In genomic region chr2:192196451-192197194, GRCh38 we compare ENCODE assay signal across 8 cellular contexts. TPM values are rescaled to one million over a fixed set of nuclear protein-coding genes. Genes with fewer than 3 reads are reported as not detected.
DNase-seq lines count a peak whose midpoint lies in the region; TF ChIP-seq lines count a peak whose summit lies in the region.

No MANE protein-coding gene starts in this region.

- DNase-seq in MCF 10A (ENCODE audit: unreplicated experiment) (no peak), breast epithelium (ENCODE audit: low spot score in 2 of 2) (no peak), iPS-NIHi7 (ENCODE audit: extremely low spot score) (peak; percentile 6), OCI-LY7 (ENCODE audit: low spot score) (no peak), germinal center (ENCODE audit: low spot score) (no peak), spleen (no peak)
- DNase-seq in activated CD4-positive, alpha-beta memory T cell treated with anti-CD3 and anti-CD28 coated beads, Interleukin-2, amount 10 ng/mL, durations not matched to agents 7 days and 5 days, result no peak

- H3K27me3 Mint-ChIP-seq in MCF 10A (ENCODE audit: insufficient read depth, unreplicated experiment), result peaks cover 41% of the 10 kb centered on the region
- H3K27me3 Mint-ChIP-seq in activated CD4-positive, alpha-beta memory T cell treated with anti-CD3 and anti-CD28 coated beads, Interleukin-2, amount 10 ng/mL, durations not matched to agents 7 days and 5 days, result peaks cover 64% of the 10 kb centered on the region

- peaks cover 13 to 18% of the 10 kb centered on the region in 2 donors for H3K4me1 ChIP-seq in breast epithelium
- peaks cover 4% of the 10 kb centered on the region for H3K4me1 ChIP-seq in thymus (ENCODE audit: control insufficient read depth, insufficient read depth, low read length)
- no peaks in the 10 kb centered on the region for H3K4me1 ChIP-seq in OCI-LY7 (ENCODE audit: insufficient read depth, low read length, poor library complexity, severe bottlenecking)
- peaks cover 20 to 33% (median 31%) of the 10 kb centered on the region in 6 donors for H3K4me1 ChIP-seq in spleen

- H3K9me2 ChIP-seq in OCI-LY7 (ENCODE audit: insufficient read depth, low read length), result no peaks in the 10 kb centered on the region

- H3K79me2 ChIP-seq in OCI-LY7 (ENCODE audit: insufficient read depth, low read depth, low read length), result no peaks in the 10 kb centered on the region

- H3K9me3 Mint-ChIP-seq in MCF 10A (ENCODE audit: unreplicated experiment), result no peaks in the 10 kb centered on the region
- no peaks in the 10 kb centered on the region for H3K9me3 Mint-ChIP-seq in activated CD4-positive, alpha-beta memory T cell treated with anti-CD3 and anti-CD28 coated beads, Interleukin-2, amount 10 ng/mL, durations not matched to agents 7 days and 5 days

- BruUV-seq in MCF 10A (replicated peaks; lab: Mats Ljungman, UMichigan) (no TSS peak), OCI-LY7 (replicated peaks; lab: Mats Ljungman, UMichigan) (no TSS peak)

- H3K9me3 ChIP-seq in breast epithelium (no peaks in the 10 kb centered on the region), thymus (ENCODE audit: control insufficient read depth) (no peaks in the 10 kb centered on the region), OCI-LY7 (ENCODE audit: low read length) (no peaks in the 10 kb centered on the region), spleen (no peaks in the 10 kb centered on the region)

- CTCF ChIA-PET in MCF 10A (lab: Yijun Ruan, JAX), result interaction anchor here (0.6 to 1.3 kb wide), 4 partner anchors 89 to 384 kb away, joined by 3 to 7 read pairs (median 6); no protein-coding TSS in a partner anchor
- CTCF ChIA-PET in activated CD4-positive, alpha-beta memory T cell treated with anti-CD3 and anti-CD28 coated beads, Interleukin-2, amount 10 ng/mL, durations not matched to agents 7 days and 5 days (lab: Charles Lee), result no interaction called here
- CTCF ChIA-PET in OCI-LY7 (lab: Charles Lee; ENCODE audit: unreplicated experiment), result no interaction called here

- no peak for TF ChIP-seq POLR2A in breast epithelium (IDR thresholded peaks at IDR 0.05)
- no peak for TF ChIP-seq POLR2A in spleen (IDR thresholded peaks at IDR 0.05)

- H3K27ac Mint-ChIP-seq in MCF 10A (ENCODE audit: low read depth, unreplicated experiment), result no peak overlapping the region
- no peak overlapping the region for H3K27ac Mint-ChIP-seq in activated CD4-positive, alpha-beta memory T cell treated with anti-CD3 and anti-CD28 coated beads, Interleukin-2, amount 10 ng/mL, durations not matched to agents 7 days and 5 days

- no peaks in the 10 kb centered on the region for H3K36me3 ChIP-seq in breast epithelium
- no peaks in the 10 kb centered on the region for H3K36me3 ChIP-seq in thymus (ENCODE audit: control insufficient read depth, insufficient read depth)
- no peaks in the 10 kb centered on the region for H3K36me3 ChIP-seq in OCI-LY7 (ENCODE audit: insufficient read depth, low read length)
- no peaks in the 10 kb centered on the region for H3K36me3 ChIP-seq in spleen

- H3K27ac ChIP-seq in breast epithelium (no peak overlapping the region), thymus (ENCODE audit: low read depth) (no peak overlapping the region), OCI-LY7 (ENCODE audit: low read depth, low read length, poor library complexity, severe bottlenecking) (no peak overlapping the region), spleen (no peak overlapping the region)

- no peak overlapping the region for H2AFZ ChIP-seq in OCI-LY7 (ENCODE audit: low read length)

- POLR2A ChIA-PET in MCF 10A (lab: Yijun Ruan, JAX), result no interaction called here
- POLR2A ChIA-PET in activated CD4-positive, alpha-beta memory T cell treated with anti-CD3 and anti-CD28 coated beads, Interleukin-2, amount 10 ng/mL, durations not matched to agents 7 days and 5 days (lab: Charles Lee), result no interaction called here
- POLR2A ChIA-PET in OCI-LY7 (lab: Charles Lee), result interaction anchor here (0.7 kb wide), 1 partner anchor 237 kb away, joined by 3 read pairs; no protein-coding TSS in a partner anchor

- no peaks in the 10 kb centered on the region for H4K20me1 ChIP-seq in OCI-LY7 (ENCODE audit: insufficient read depth, low read length)

- peak overlapping the region; percentile 86 for H3K4me3 Mint-ChIP-seq in MCF 10A (ENCODE audit: unreplicated experiment)
- peak overlapping the region; percentile 65 for H3K4me3 Mint-ChIP-seq in activated CD4-positive, alpha-beta memory T cell treated with anti-CD3 and anti-CD28 coated beads, Interleukin-2, amount 10 ng/mL, durations not matched to agents 7 days and 5 days

- no peak for TF ChIP-seq CTCF in MCF 10A (IDR thresholded peaks at IDR 0.05; ENCODE audit: unreplicated experiment)
- TF ChIP-seq CTCF in breast epithelium (IDR thresholded peaks at IDR 0.05), result no peak
- TF ChIP-seq CTCF in OCI-LY7 (conservative IDR thresholded peaks at IDR 0.05; ENCODE audit: low read length), result no peak
- no peak for TF ChIP-seq CTCF in spleen (IDR thresholded peaks at IDR 0.05 in 8 of 11, conservative IDR thresholded peaks at IDR 0.05 in 3 of 11)

- 15% methylated on average over 14 of the region's 14 CpGs for WGBS in thymus
- 11 to 17% (median 15%) methylated on average over 14 of the region's 14 CpGs for WGBS in spleen, 5 donors

- no peaks in the 10 kb centered on the region for H3K36me3 Mint-ChIP-seq in MCF 10A (ENCODE audit: insufficient read depth, unreplicated experiment)
- no peaks in the 10 kb centered on the region for H3K36me3 Mint-ChIP-seq in activated CD4-positive, alpha-beta memory T cell treated with anti-CD3 and anti-CD28 coated beads, Interleukin-2, amount 10 ng/mL, durations not matched to agents 7 days and 5 days (ENCODE audit: low read depth)

- peaks cover 15% of the 10 kb centered on the region for H3K4me1 Mint-ChIP-seq in MCF 10A (ENCODE audit: insufficient read depth, unreplicated experiment)
- peaks cover 30% of the 10 kb centered on the region for H3K4me1 Mint-ChIP-seq in activated CD4-positive, alpha-beta memory T cell treated with anti-CD3 and anti-CD28 coated beads, Interleukin-2, amount 10 ng/mL, durations not matched to agents 7 days and 5 days

- intact Hi-C loops in MCF 10A (cut with micrococcal nuclease) (loop anchor here (1.0 to 5.0 kb wide), 4 partner anchors 361 to 1386 kb away; no protein-coding TSS in a partner anchor), breast epithelium (cut with DNase I; ENCODE audit: low total_unique reads) (no loop called here), OCI-LY7 (cut with micrococcal nuclease; ENCODE audit: unreplicated experiment) (no loop called here), spleen (cut with DNase I; ENCODE audit: low total_unique reads) (no loop called here)

- no peak overlapping the region for H3K4me2 ChIP-seq in OCI-LY7 (ENCODE audit: low read length)

- H3K4me3 ChIP-seq in breast epithelium, result no peak overlapping the region
- H3K4me3 ChIP-seq in thymus (ENCODE audit: low read length), result peak overlapping the region; percentile 29
- no peak overlapping the region for H3K4me3 ChIP-seq in OCI-LY7 (ENCODE audit: low read depth, low read length, poor library complexity, severe bottlenecking)
- H3K4me3 ChIP-seq in spleen, result peak overlapping the region in 2 of 8 donors; percentile 46 to 70

- peaks cover 0 to 67% of the 10 kb centered on the region in 2 donors for H3K27me3 ChIP-seq in breast epithelium
- peaks cover 39% of the 10 kb centered on the region for H3K27me3 ChIP-seq in thymus (ENCODE audit: control insufficient read depth, insufficient read depth)
- peaks cover 9 to 89% (median 60%) of the 10 kb centered on the region in 7 donors for H3K27me3 ChIP-seq in spleen (replicated peaks in 1 of 7)

RNA-seq across cellular contexts. Expression of gene TMEFF2, which starts 1.9 kb away (rescaled TPM):
- total RNA-seq in MCF 10A (2022) (not detected in 2 replicates), breast epithelium (under 1 TPM in 1 of 3 donors, not detected in 2; 0.32 TPM), OCI-LY7 (2022) (not detected in 2 replicates), spleen (not detected)
- total RNA-seq in activated CD4-positive, alpha-beta memory T cell treated with anti-CD3 and anti-CD28 coated beads, Interleukin-2, amount 10 ng/mL, durations not matched to agents 7 days and 5 days, result not detected
- polyA plus RNA-seq in thymus (0.05 TPM), spleen (not detected)
- not detected in 2 replicates for total RNA-seq in OCI-LY7 (2014; rRNA removed; shearing (Covaris generic))
